Comparison of ENCODE assay signal across 2 cellular contexts in genomic region chr6:153150400-153150766, GRCh38.
TF ChIP-seq lines count a peak whose summit lies in the region.

No MANE protein-coding gene starts in this region.

TF ChIP-seq in GM23338, 12 proteins besides CTCF, POLR2A, EP300 and RAD21:
- no peak for TF ChIP-seq STAT1 (IDR thresholded peaks at IDR 0.05; ENCODE audit: unreplicated experiment)
- no peak for TF ChIP-seq ZNF331 (CRISPR knock-in tag; IDR thresholded peaks at IDR 0.05; ENCODE audit: low read depth)
- TF ChIP-seq EZH2phosphoT487 (IDR thresholded peaks at IDR 0.05; ENCODE audit: unreplicated experiment): no peak
- TF ChIP-seq ZNF462 (CRISPR knock-in tag; IDR thresholded peaks at IDR 0.05): no peak
- TF ChIP-seq JUNB (IDR thresholded peaks at IDR 0.05; ENCODE audit: unreplicated experiment): no peak
- TF ChIP-seq ZNF114 (CRISPR knock-in tag; IDR thresholded peaks at IDR 0.05): no peak

TF ChIP-seq in WTC11, 78 proteins besides CTCF, POLR2A, EP300 and RAD21:
- TF ChIP-seq CDX4 (CRISPR knock-in tag; IDR thresholded peaks at IDR 0.05; ENCODE audit: borderline replicate concordance) (no peak), STAT6 (CRISPR knock-in tag; conservative IDR thresholded peaks at IDR 0.05; ENCODE audit: low read depth) (no peak), OVOL2 (CRISPR knock-in tag; IDR thresholded peaks at IDR 0.05; ENCODE audit: borderline replicate concordance) (no peak), ERG (CRISPR knock-in tag; IDR thresholded peaks at IDR 0.05) (no peak), IRF1 (CRISPR knock-in tag; IDR thresholded peaks at IDR 0.05) (no peak), ZSCAN18 (CRISPR knock-in tag; IDR thresholded peaks at IDR 0.05) (no peak), MYBL2 (CRISPR knock-in tag; IDR thresholded peaks at IDR 0.05) (no peak), FOXP1 (CRISPR knock-in tag; IDR thresholded peaks at IDR 0.05; ENCODE audit: borderline replicate concordance) (no peak), ARID4B (CRISPR knock-in tag; IDR thresholded peaks at IDR 0.05; ENCODE audit: borderline replicate concordance) (no peak)
